32 cellular contexts compared by ENCODE assay signal in genomic region chrX:54794795-54795194, GRCh38. TPM values are rescaled to one million over a fixed set of nuclear protein-coding genes. Genes with fewer than 3 reads are reported as not detected.
"Had no signal": no experiment of that assay in that cellular context is flagged by ENCODE, and none has a peak within 500 bp of the region (broad histone marks: within the 10 kb centered on the region; RNA-seq: fewer than 3 reads in every experiment).

No MANE protein-coding gene starts in this region.

- H3K27me3 Mint-ChIP-seq: effector memory CD8-positive, alpha-beta T cell; type B pancreatic cell had no signal

- H3K4me3 Mint-ChIP-seq: effector memory CD8-positive, alpha-beta T cell; natural killer cell; neural crest cell; stimulated activated effector memory CD8-positive, alpha-beta T cell treated with anti-CD3 and anti-CD28 coated beads, Interleukin-12 subunit alpha, Interleukin-12 subunit beta, amount 100 ng/mL, for 72 hours; type B pancreatic cell had no signal

- H3K27ac ChIP-seq: esophagus squamous epithelium, heart right ventricle, lower lobe of right lung, neutrophil, pancreas, psoas muscle, stomach, thyroid gland had no signal

- H3K27me3 ChIP-seq: neutrophil, stomach, thyroid gland had no signal

- H3K4me2 ChIP-seq: smooth muscle cell had no signal

- H3K27ac Mint-ChIP-seq: natural killer cell; stimulated activated effector memory CD8-positive, alpha-beta T cell treated with anti-CD3 and anti-CD28 coated beads, Interleukin-12 subunit alpha, Interleukin-12 subunit beta, amount 100 ng/mL, for 72 hours; type B pancreatic cell had no signal

- H3K4me1 ChIP-seq: esophagus squamous epithelium, heart right ventricle, lower lobe of right lung, pancreas, psoas muscle, stomach, thyroid gland had no signal

- H3K36me3 ChIP-seq: esophagus squamous epithelium, heart right ventricle, lower lobe of right lung, neutrophil, pancreas, stomach, thyroid gland had no signal

- H3K9me3 Mint-ChIP-seq: effector memory CD8-positive, alpha-beta T cell; natural killer cell; stimulated activated effector memory CD8-positive, alpha-beta T cell treated with anti-CD3 and anti-CD28 coated beads, Interleukin-12 subunit alpha, Interleukin-12 subunit beta, amount 100 ng/mL, for 72 hours; type B pancreatic cell had no signal

- H3K4me1 Mint-ChIP-seq: natural killer cell; stimulated activated effector memory CD8-positive, alpha-beta T cell treated with anti-CD3 and anti-CD28 coated beads, Interleukin-12 subunit alpha, Interleukin-12 subunit beta, amount 100 ng/mL, for 72 hours had no signal

- H3K36me3 Mint-ChIP-seq: natural killer cell; stimulated activated effector memory CD8-positive, alpha-beta T cell treated with anti-CD3 and anti-CD28 coated beads, Interleukin-12 subunit alpha, Interleukin-12 subunit beta, amount 100 ng/mL, for 72 hours; type B pancreatic cell had no signal

- H3K9me3 ChIP-seq: esophagus squamous epithelium, heart right ventricle, lower lobe of right lung, neutrophil, pancreas, psoas muscle, stomach, thyroid gland had no signal

- ATAC-seq: effector memory CD8-positive, alpha-beta T cell; left ventricle myocardium superior; lower lobe of right lung; natural killer cell; psoas muscle; stimulated activated effector memory CD8-positive, alpha-beta T cell treated with anti-CD3 and anti-CD28 coated beads, Interleukin-12 subunit alpha, Interleukin-12 subunit beta, amount 100 ng/mL, for 72 hours had no signal

- DNase-seq: cerebellar nuclear complex; cortex of kidney; effector memory CD8-positive, alpha-beta T cell; erythroblast; esophagus squamous epithelium; glutamatergic neuron; heart right ventricle; left ventricle myocardium superior; lower lobe of right lung; natural killer cell; pancreas; psoas muscle; stimulated activated CD4-positive, alpha-beta T cell treated with anti-CD3 and anti-CD28 coated beads, Interleukin-12 subunit alpha, Interleukin-12 subunit beta, amount 100 ng/mL, for 4 hours; stimulated activated CD4-positive, alpha-beta T cell treated with anti-CD3 and anti-CD28 coated beads, Interleukin-1b, Interleukin-23, amount 100 ng/mL, for 48 hours; stimulated activated CD4-positive, alpha-beta T cell treated with anti-CD3 and anti-CD28 coated beads, Interleukin-4, amount 100 ng/mL, for 1 hour; stimulated activated naive CD4-positive, alpha-beta T cell treated with Interleukin-2 at 50 U/mL for 16 hours; stomach; thyroid gland had no signal

- FAIRE-seq: endometrium, keratinocyte, pancreas had no signal

- H3K4me3 ChIP-seq: esophagus squamous epithelium, heart right ventricle, lower lobe of right lung, pancreas, psoas muscle, smooth muscle cell, stomach, thyroid gland had no signal

RNA-seq across cellular contexts. Expression of gene ITIH6, which starts 3.3 kb away (rescaled TPM):
- total RNA-seq: dermis microvascular lymphatic vessel endothelial cell, esophagus squamous epithelium, heart right ventricle, left ventricle myocardium superior, lower lobe of right lung, mononuclear cell, natural killer cell, omental fat pad, pancreas, renal cortical epithelial cell, sciatic nerve, smooth muscle cell, stomach, subcutaneous adipose tissue, temporal lobe, thyroid gland had no signal
- polyA plus RNA-seq: heart right ventricle, keratinocyte, pancreas, smooth muscle cell, stomach had no signal
